In genomic region chr19:30029721-30030510, GRCh38 we compare ENCODE assay signal across 11 cellular contexts.
DNase-seq lines count a peak whose midpoint lies in the region; ATAC-seq and TF ChIP-seq lines count a peak whose summit lies in the region.
"Had no signal": no experiment of that assay in that cellular context is flagged by ENCODE, and none has a peak within 500 bp of the region (broad histone marks: within the 10 kb centered on the region; RNA-seq: fewer than 3 reads in every experiment).

No MANE protein-coding gene starts in this region.

- POLR2A ChIA-PET in WTC11 (lab: Charles Lee): no interaction called here

- H3K36me3 Mint-ChIP-seq in activated naive CD8-positive, alpha-beta T cell treated with anti-CD3 and anti-CD28 coated beads for 36 hours: peaks cover 80% of the 10 kb centered on the region
- H3K36me3 Mint-ChIP-seq in WTC11: peaks cover 39% of the 10 kb centered on the region

- ATAC-seq in GM19438 (IDR thresholded peaks at IDR 0.05; ENCODE audit: low read depth, unreplicated experiment): peak; percentile 64
- ATAC-seq in HG03175 (IDR thresholded peaks at IDR 0.05; ENCODE audit: unreplicated experiment): peak; percentile 53
- no peak for ATAC-seq in HG03045 (IDR thresholded peaks at IDR 0.05; ENCODE audit: unreplicated experiment)
- no peak for ATAC-seq in WTC11
- ATAC-seq: gastroesophageal sphincter, K562 had no signal

- CTCF ChIA-PET in WTC11 (lab: Charles Lee): interaction anchor here (0.6 to 1.4 kb wide), 2 partner anchors 42 to 160 kb away, joined by 3 read pairs; no protein-coding TSS in a partner anchor

- no peak for TF ChIP-seq CTCF in WTC11 (IDR thresholded peaks at IDR 0.05)

- H3K27me3 Mint-ChIP-seq in activated naive CD8-positive, alpha-beta T cell treated with anti-CD3 and anti-CD28 coated beads for 36 hours: no peaks in the 10 kb centered on the region
- H3K27me3 Mint-ChIP-seq in WTC11 (ENCODE audit: low read depth): no peaks in the 10 kb centered on the region

- peak overlapping the region; percentile 55 for H3K27ac Mint-ChIP-seq in activated naive CD8-positive, alpha-beta T cell treated with anti-CD3 and anti-CD28 coated beads for 36 hours
- no peak overlapping the region for H3K27ac Mint-ChIP-seq in WTC11

- DNase-seq in A172 (ENCODE audit: low spot score): peak; percentile 81
- DNase-seq in activated naive CD8-positive, alpha-beta T cell treated with anti-CD3 and anti-CD28 coated beads for 36 hours: peak; percentile 24
- DNase-seq in activated naive CD4-positive, alpha-beta T cell treated with Interleukin-2 at 50 U/mL for 16 hours: no peak
- DNase-seq in cerebellar nuclear complex (lab: John Stamatoyannopoulos, UW): no peak
- no peak for DNase-seq in WTC11 (ENCODE audit: low spot score)
- DNase-seq: stimulated activated CD4-positive, alpha-beta T cell treated with anti-CD3 and anti-CD28 coated beads, Interleukin-12 subunit alpha, Interleukin-12 subunit beta, amount 100 ng/mL, for 4 hours had no signal

- H3K4me1 Mint-ChIP-seq in activated naive CD8-positive, alpha-beta T cell treated with anti-CD3 and anti-CD28 coated beads for 36 hours: peaks cover 24% of the 10 kb centered on the region
- H3K4me1 Mint-ChIP-seq in WTC11: peaks cover 40% of the 10 kb centered on the region

- H3K9me3 Mint-ChIP-seq in activated naive CD8-positive, alpha-beta T cell treated with anti-CD3 and anti-CD28 coated beads for 36 hours: peaks cover 28% of the 10 kb centered on the region
- H3K9me3 Mint-ChIP-seq in WTC11: peaks cover 6% of the 10 kb centered on the region; the same call in 1 of the 2 replicates

- no peak overlapping the region for H3K4me3 Mint-ChIP-seq in activated naive CD8-positive, alpha-beta T cell treated with anti-CD3 and anti-CD28 coated beads for 36 hours
- H3K4me3 Mint-ChIP-seq in WTC11: no peak overlapping the region

TF ChIP-seq in WTC11, 78 proteins besides CTCF, POLR2A, EP300 and RAD21:
- TF ChIP-seq KAT7 (CRISPR knock-in tag; IDR thresholded peaks at IDR 0.05; ENCODE audit: borderline replicate concordance) (no peak), ATF3 (CRISPR knock-in tag; conservative IDR thresholded peaks at IDR 0.05) (no peak), CREB1 (CRISPR knock-in tag; IDR thresholded peaks at IDR 0.05) (no peak), ZNF416 (CRISPR knock-in tag; IDR thresholded peaks at IDR 0.05) (no peak)
- TF ChIP-seq, protein P1, sequence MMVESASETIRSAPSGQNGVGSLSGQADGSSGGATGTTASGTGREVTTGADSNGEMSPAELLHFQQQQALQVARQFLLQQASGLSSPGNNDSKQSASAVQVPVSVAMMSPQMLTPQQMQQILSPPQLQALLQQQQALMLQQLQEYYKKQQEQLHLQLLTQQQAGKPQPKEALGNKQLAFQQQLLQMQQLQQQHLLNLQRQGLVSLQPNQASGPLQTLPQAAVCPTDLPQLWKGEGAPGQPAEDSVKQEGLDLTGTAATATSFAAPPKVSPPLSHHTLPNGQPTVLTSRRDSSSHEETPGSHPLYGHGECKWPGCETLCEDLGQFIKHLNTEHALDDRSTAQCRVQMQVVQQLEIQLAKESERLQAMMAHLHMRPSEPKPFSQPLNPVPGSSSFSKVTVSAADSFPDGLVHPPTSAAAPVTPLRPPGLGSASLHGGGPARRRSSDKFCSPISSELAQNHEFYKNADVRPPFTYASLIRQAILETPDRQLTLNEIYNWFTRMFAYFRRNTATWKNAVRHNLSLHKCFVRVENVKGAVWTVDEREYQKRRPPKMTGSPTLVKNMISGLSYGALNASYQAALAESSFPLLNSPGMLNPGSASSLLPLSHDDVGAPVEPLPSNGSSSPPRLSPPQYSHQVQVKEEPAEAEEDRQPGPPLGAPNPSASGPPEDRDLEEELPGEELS (CRISPR knock-in tag; IDR thresholded peaks at IDR 0.05): no peak

Comparison
In these comparisons a context has a peak if more than half of its experiments do, and no peak if none do; other contexts are left out.
1. DNase-seq: peak in A172 (single experiment) and activated naive CD8-positive, alpha-beta T cell treated with anti-CD3 and anti-CD28 coated beads for 36 hours (single experiment); none in activated naive CD4-positive, alpha-beta T cell treated with Interleukin-2 at 50 U/mL for 16 hours (single experiment), cerebellar nuclear complex (0 of 2) and WTC11 (single experiment).
2. ATAC-seq: peak in GM19438 (single experiment) and HG03175 (single experiment); none in HG03045 (single experiment) and WTC11 (single experiment).